In genomic region chr20:64166712-64167615, GRCh38 we compare ENCODE assay signal across 20 cellular contexts. TPM values are rescaled to one million over a fixed set of nuclear protein-coding genes. Genes with fewer than 3 reads are reported as not detected.
DNase-seq lines count a peak whose midpoint lies in the region; ATAC-seq, FAIRE-seq and TF ChIP-seq lines count a peak whose summit lies in the region.
"Had no signal": no experiment of that assay in that cellular context is flagged by ENCODE, and none has a peak within 500 bp of the region (broad histone marks: within the 10 kb centered on the region; RNA-seq: fewer than 3 reads in every experiment).

No MANE protein-coding gene starts in this region.

- H2BK20ac ChIP-seq in IMR-90 (ENCODE audit: low read depth, low read length), result no peak overlapping the region

- H3K27ac Mint-ChIP-seq in chondrocyte (ENCODE audit: unreplicated experiment), result no peak overlapping the region
- H3K27ac Mint-ChIP-seq: activated B cell treated with CpG ODN at 0.5 μM for 24 hours; activated CD4-positive, alpha-beta memory T cell treated with anti-CD3 and anti-CD28 coated beads for 36 hours; CD8-positive, alpha-beta T cell; type B pancreatic cell had no signal

- no peak overlapping the region for H3K14ac ChIP-seq in IMR-90 (replicated peaks; ENCODE audit: low read depth, low read length)

- BruUV-seq in IMR-90 (replicated peaks; lab: Mats Ljungman, UMichigan) (no TSS peak), HepG2 (replicated peaks; lab: Mats Ljungman, UMichigan) (no TSS peak)

- WGBS in IMR-90 (ENCODE audit: extremely low coverage in 2 of 2, insufficient read length in 1 of 2), 2 experiments, result 42% methylated on average over 9 of the region's 18 CpGs; no CpG with 5 or more reads in 1 of the 2 experiments
- WGBS in HepG2 (ENCODE audit: low lambda C conversion rate), result 13% methylated on average over 18 of the region's 18 CpGs

- intact Hi-C loops in IMR-90 (cut with micrococcal nuclease) (no loop called here), HepG2 (cut with micrococcal nuclease; ENCODE audit: unreplicated experiment) (no loop called here)

- no peak for TF ChIP-seq EP300 in HepG2 (IDR thresholded peaks at IDR 0.05; ENCODE audit: low read depth in 2 of 2, low read length in 2 of 2)
- no peak for TF ChIP-seq EP300 in HepG2 (CRISPR knock-in tag; IDR thresholded peaks at IDR 0.05; ENCODE audit: borderline replicate concordance)

- H2AK9ac ChIP-seq in IMR-90 (replicated peaks; ENCODE audit: low read depth, low read length, poor library complexity), result no peak overlapping the region

- H3K4me2 ChIP-seq in IMR-90 (ENCODE audit: low read depth, low read length), result no peak overlapping the region
- no peak overlapping the region for H3K4me2 ChIP-seq in HepG2 (ENCODE audit: low read depth, low read length)

- no peak overlapping the region for H3K56ac ChIP-seq in IMR-90 (ENCODE audit: extremely low read depth, insufficient read depth, low read length)

- no peaks in the 10 kb centered on the region for H3K4me1 Mint-ChIP-seq in chondrocyte (ENCODE audit: low read depth)

- H3K27me3 ChIP-seq in IMR-90 (ENCODE audit: control insufficient read depth, insufficient read depth, low read length) (peaks cover 67% of the 10 kb centered on the region), bronchial epithelial cell (ENCODE audit: control insufficient read depth, insufficient read depth, low read length) (peaks cover 10% of the 10 kb centered on the region), HepG2 (ENCODE audit: control insufficient read depth in 1 of 2, insufficient read depth in 2 of 2, low read length in 2 of 2) (peaks cover 11 to 80% of the 10 kb centered on the region in 2 experiments)

- H3K9ac ChIP-seq in IMR-90 (ENCODE audit: low read depth, low read length) (no peak overlapping the region), HepG2 (ENCODE audit: insufficient read depth, low read depth, low read length) (no peak overlapping the region)

- H3K36me3 ChIP-seq in IMR-90 (ENCODE audit: control insufficient read depth, insufficient read depth, low read length), result no peaks in the 10 kb centered on the region
- H3K36me3 ChIP-seq in bronchial epithelial cell (ENCODE audit: control insufficient read depth, insufficient read depth, low read length), result no peaks in the 10 kb centered on the region
- no peaks in the 10 kb centered on the region for H3K36me3 ChIP-seq in HepG2 (replicated peaks in 1 of 2; ENCODE audit: control insufficient read depth in 1 of 2, insufficient read depth in 2 of 2, low read length in 2 of 2)
- H3K36me3 ChIP-seq: left ventricle myocardium inferior, SJCRH30 had no signal

- no peak for TF ChIP-seq CTCF in IMR-90 (conservative IDR thresholded peaks at IDR 0.05; ENCODE audit: low read depth, low read length)
- TF ChIP-seq CTCF in bronchial epithelial cell (IDR thresholded peaks at IDR 0.05; ENCODE audit: insufficient read depth, low read length, severe bottlenecking), result no peak
- TF ChIP-seq CTCF in HepG2 (CRISPR knock-in tag; IDR thresholded peaks at IDR 0.05), result no peak
- TF ChIP-seq CTCF in chondrocyte (IDR thresholded peaks at IDR 0.05), result no peak

- TF ChIP-seq POLR2A in IMR-90 (IDR thresholded peaks at IDR 0.05; ENCODE audit: low read depth, low read length) (no peak), HepG2 (IDR thresholded peaks at IDR 0.05; ENCODE audit: insufficient read depth in 1 of 2, low read depth in 2 of 2, low read length in 2 of 2) (no peak)

- H3K9me3 ChIP-seq in IMR-90 (ENCODE audit: control insufficient read depth, insufficient read depth, low read length) (no peaks in the 10 kb centered on the region; the same call in 1 of the 2 replicates), HepG2 (ENCODE audit: low read length) (no peaks in the 10 kb centered on the region)
- H3K9me3 ChIP-seq: left ventricle myocardium inferior, mucosa of descending colon, SJCRH30 had no signal

- no peaks in the 10 kb centered on the region for H3K36me3 Mint-ChIP-seq in chondrocyte (ENCODE audit: low read depth)
- H3K36me3 Mint-ChIP-seq: activated CD4-positive, alpha-beta memory T cell treated with anti-CD3 and anti-CD28 coated beads for 36 hours; CD8-positive, alpha-beta T cell; type B pancreatic cell had no signal

- no peak overlapping the region for H4K91ac ChIP-seq in IMR-90 (ENCODE audit: insufficient read depth, low read depth, low read length)

- H2AK5ac ChIP-seq in IMR-90 (ENCODE audit: low read depth, low read length), result no peak overlapping the region

- no peak overlapping the region for H2AFZ ChIP-seq in IMR-90 (replicated peaks; ENCODE audit: low read length, poor library complexity)
- no peak overlapping the region for H2AFZ ChIP-seq in HepG2 (ENCODE audit: low read length)

- CTCF ChIA-PET in IMR-90 (lab: Yijun Ruan, JAX), result no interaction called here
- CTCF ChIA-PET in HepG2 (lab: Yijun Ruan, JAX; ENCODE audit: low intra/inter-chr PET ratio, low total read pairs), result no interaction called here

- H4K5ac ChIP-seq in IMR-90 (ENCODE audit: low read depth, low read length), result no peak overlapping the region

- in situ Hi-C loops in IMR-90 (cut with MboI; ENCODE audit: low sequenced_read_pairs) (no loop called here), HepG2 (cut with HindIII; ENCODE audit: extremely low pct_ligation_motif_present, low pct_unique_long_range_greater_than_20kb) (no loop called here)

- H3K79me2 ChIP-seq in HepG2 (ENCODE audit: insufficient read depth, low read length), result no peaks in the 10 kb centered on the region

- no peak overlapping the region for H2BK120ac ChIP-seq in IMR-90 (ENCODE audit: low read depth, low read length)

- peak; percentile 26 for DNase-seq in EH (ENCODE audit: low read depth)
- DNase-seq in IMR-90, result no peak
- DNase-seq in bronchial epithelial cell (ENCODE audit: low read depth), result no peak
- DNase-seq in HepG2 (ENCODE audit: low spot score), result no peak
- DNase-seq in chondrocyte (ENCODE audit: low spot score), result no peak
- DNase-seq in activated T-cell treated with anti-CD3 and anti-CD28 coated beads for 4 hours, result no peak
- DNase-seq in NCI-H446 treated with DMSO at 0.1 percent for 48 hours (lab: John Stamatoyannopoulos, UW), result no peak
- DNase-seq: activated B cell treated with CpG ODN at 0.5 μM for 24 hours; activated CD4-positive, alpha-beta memory T cell treated with anti-CD3 and anti-CD28 coated beads for 36 hours; CD8-positive, alpha-beta T cell; left ventricle myocardium inferior; mucosa of descending colon; SJCRH30; T-helper 2 cell had no signal

- no peak overlapping the region for H3K27ac ChIP-seq in IMR-90 (ENCODE audit: insufficient read depth, low read length)
- no peak overlapping the region for H3K27ac ChIP-seq in HepG2 (ENCODE audit: extremely low read length, insufficient read depth, low read length)
- H3K27ac ChIP-seq: left ventricle myocardium inferior, SJCRH30 had no signal

- H3K4me3 Mint-ChIP-seq in chondrocyte (ENCODE audit: unreplicated experiment), result no peak overlapping the region
- H3K4me3 Mint-ChIP-seq: activated B cell treated with CpG ODN at 0.5 μM for 24 hours; activated CD4-positive, alpha-beta memory T cell treated with anti-CD3 and anti-CD28 coated beads for 36 hours; CD8-positive, alpha-beta T cell; type B pancreatic cell had no signal

- FAIRE-seq in bronchial epithelial cell (lab: Jason Lieb, UNC), result peak; percentile 40
- no peak for FAIRE-seq in HepG2 (lab: Jason Lieb, UNC)
- FAIRE-seq: colon, GM12891, H54 had no signal

- no peaks in the 10 kb centered on the region for H3K9me3 Mint-ChIP-seq in chondrocyte (ENCODE audit: low read depth)
- H3K9me3 Mint-ChIP-seq: activated B cell treated with CpG ODN at 0.5 μM for 24 hours; activated CD4-positive, alpha-beta memory T cell treated with anti-CD3 and anti-CD28 coated beads for 36 hours; CD8-positive, alpha-beta T cell; type B pancreatic cell had no signal

- H3K79me1 ChIP-seq in IMR-90 (ENCODE audit: low read depth in 1 of 2, low read length in 2 of 2), result no peaks in the 10 kb centered on the region

- H4K20me1 ChIP-seq in IMR-90 (ENCODE audit: insufficient read depth, low read length) (no peaks in the 10 kb centered on the region), HepG2 (ENCODE audit: insufficient read depth, low read length) (peaks cover 7% of the 10 kb centered on the region; the same call in 1 of the 2 replicates)

- POLR2A ChIA-PET in IMR-90 (lab: Charles Lee; ENCODE audit: unreplicated experiment) (no interaction called here), HepG2 (lab: Yijun Ruan, JAX) (no interaction called here)

- TF ChIP-seq RAD21 in IMR-90 (IDR thresholded peaks at IDR 0.05; ENCODE audit: low read length) (no peak), HepG2 (CRISPR knock-in tag; IDR thresholded peaks at IDR 0.05) (no peak)

- H3K27me3 Mint-ChIP-seq in chondrocyte (ENCODE audit: low read depth), result peaks cover 65% of the 10 kb centered on the region

- H4K8ac ChIP-seq in IMR-90 (ENCODE audit: low read depth in 2 of 2, low read length in 2 of 2), result no peak overlapping the region

- H3K4me1 ChIP-seq in IMR-90 (ENCODE audit: control insufficient read depth, insufficient read depth, low read length) (no peaks in the 10 kb centered on the region), HepG2 (ENCODE audit: insufficient read depth, low read length) (peaks cover 7% of the 10 kb centered on the region)
- H3K4me1 ChIP-seq: left ventricle myocardium inferior had no signal

- no peak overlapping the region for H3K18ac ChIP-seq in IMR-90 (ENCODE audit: low read depth, low read length)

- peak; percentile 45; the same call in 1 of the 2 replicates for ATAC-seq in IMR-90 (ENCODE audit: low read depth)
- ATAC-seq in HepG2, result peak; percentile 20; the same call in 2 of the 3 replicates
- ATAC-seq in HG03342 (IDR thresholded peaks at IDR 0.05; ENCODE audit: unreplicated experiment), result no peak
- ATAC-seq: CD8-positive, alpha-beta T cell; mucosa of descending colon had no signal

- dilution Hi-C loops in IMR-90 (cut with HindIII; ENCODE audit: low sequenced_read_pairs, unreplicated experiment), result no loop called here

- no peak overlapping the region for H2BK5ac ChIP-seq in IMR-90 (ENCODE audit: low read depth, low read length, poor library complexity, severe bottlenecking)

- H2BK15ac ChIP-seq in IMR-90 (ENCODE audit: low read depth, low read length), result no peak overlapping the region

- no peak overlapping the region for H3K4me3 ChIP-seq in IMR-90 (ENCODE audit: insufficient read depth, low read depth, low read length)
- H3K4me3 ChIP-seq in bronchial epithelial cell (ENCODE audit: low read depth, low read length), result no peak overlapping the region
- H3K4me3 ChIP-seq in HepG2 (replicated peaks in 1 of 3; ENCODE audit: insufficient read depth in 1 of 3, low read depth in 2 of 3, low read length in 3 of 3), result no peak overlapping the region
- H3K4me3 ChIP-seq: left ventricle myocardium inferior, mucosa of descending colon, SJCRH30 had no signal

- H3K23ac ChIP-seq in IMR-90 (ENCODE audit: low read depth, low read length), result no peak overlapping the region

- no peaks in the 10 kb centered on the region for H3K9me1 ChIP-seq in IMR-90 (ENCODE audit: insufficient read depth, low read length)

- no peak overlapping the region for H3K4ac ChIP-seq in IMR-90 (ENCODE audit: low read depth, low read length)

RNA-seq across cellular contexts. Expression of gene MYT1, which starts 2.7 kb away (rescaled TPM):
- total RNA-seq in IMR-90 (2012; rRNA removed) (not detected in 2 replicates), bronchial epithelial cell (not detected in 2 replicates), HepG2 (2016; rRNA removed; fragmentation: Illumina TruSeq; extraction: Trizol) (0.42 and 0.58 TPM in 2 replicates), chondrocyte (not detected in 3 replicates)
- polyA plus RNA-seq in IMR-90 (2012; rRNA removed) (not detected in 2 replicates), HepG2 (2011; rRNA removed) (2.5 and 3.2 TPM in 2 replicates)
- polyA plus RNA-seq in IMR-90 (2012; cell fraction: cytosol; rRNA removed), result not detected in 2 replicates
- polyA plus RNA-seq in IMR-90 (2012; cell fraction: nucleus; rRNA removed; ENCODE audit: low replicate concordance), result not detected in 2 replicates
- 0.10 TPM in 1 of 2 replicates, not detected in the other for total RNA-seq in HepG2 (2016; cell fraction: cytosol; rRNA removed; fragmentation: Illumina TruSeq; extraction: Trizol; ENCODE audit: low read depth)
- total RNA-seq in HepG2 (2016; cell fraction: insoluble cytoplasmic fraction; rRNA removed; fragmentation: Illumina TruSeq; extraction: Trizol), result 0.12 and 0.30 TPM in 2 replicates
- total RNA-seq in HepG2 (2016; cell fraction: membrane; rRNA removed; fragmentation: Illumina TruSeq; extraction: Trizol), result 0.07 and 0.34 TPM in 2 replicates
- 0.88 and 1.2 TPM in 2 replicates for total RNA-seq in HepG2 (2016; cell fraction: nucleus; rRNA removed; fragmentation: Illumina TruSeq; extraction: Trizol)
- 1.5 TPM in 2 replicates for polyA plus RNA-seq in HepG2 (2011; cell fraction: cytosol; rRNA removed)
- 3.2 and 3.4 TPM in 2 replicates for polyA plus RNA-seq in HepG2 (2011; cell fraction: nucleus; rRNA removed)
- polyA plus RNA-seq in HepG2 (2012), result 1.0 and 1.6 TPM in 2 replicates
- polyA plus RNA-seq in HepG2 (2016; cell fraction: cytosol; fragmentation: Illumina TruSeq; extraction: Trizol; ENCODE audit: low read depth), result 0.15 TPM in 1 of 2 replicates, not detected in the other
- 0.27 and 0.67 TPM in 2 replicates for polyA plus RNA-seq in HepG2 (2016; cell fraction: insoluble cytoplasmic fraction; fragmentation: Illumina TruSeq; extraction: Trizol; ENCODE audit: low read depth)
- 0.15 and 0.27 TPM in 2 replicates for polyA plus RNA-seq in HepG2 (2016; cell fraction: membrane; fragmentation: Illumina TruSeq; extraction: Trizol; ENCODE audit: low read depth)
- 1.2 and 2.9 TPM in 2 replicates for polyA plus RNA-seq in HepG2 (2016; cell fraction: nucleus; fragmentation: Illumina TruSeq; extraction: Trizol; ENCODE audit: insufficient read depth, low read depth)
- polyA minus RNA-seq in HepG2 (2011; rRNA and poly(A)+ RNA removed; ENCODE audit: low replicate concordance), result 1.4 TPM in 1 of 2 replicates, not detected in the other
- polyA minus RNA-seq in HepG2 (2011; cell fraction: cytosol; rRNA and poly(A)+ RNA removed), result 0.20 and 0.70 TPM in 2 replicates
- 1.8 and 3.6 TPM in 2 replicates for polyA minus RNA-seq in HepG2 (2011; cell fraction: nucleus; rRNA and poly(A)+ RNA removed)
- total RNA-seq: activated CD4-positive, alpha-beta memory T cell treated with anti-CD3 and anti-CD28 coated beads for 36 hours; CD8-positive, alpha-beta T cell; SJCRH30 had no signal

RNA-seq across cellular contexts. Expression of gene NPBWR2, which starts 59.6 kb away (rescaled TPM):
- not detected in 2 replicates for total RNA-seq in IMR-90 (2012; rRNA removed)
- polyA plus RNA-seq in IMR-90 (2012; rRNA removed), result not detected in 2 replicates
- not detected in 2 replicates for polyA plus RNA-seq in IMR-90 (2012; cell fraction: cytosol; rRNA removed)
- not detected in 2 replicates for polyA plus RNA-seq in IMR-90 (2012; cell fraction: nucleus; rRNA removed; ENCODE audit: low replicate concordance)
- total RNA-seq in bronchial epithelial cell, result not detected in 2 replicates
- total RNA-seq in HepG2 (2016; rRNA removed; fragmentation: Illumina TruSeq; extraction: Trizol), result not detected in 2 replicates
- total RNA-seq in HepG2 (2016; cell fraction: cytosol; rRNA removed; fragmentation: Illumina TruSeq; extraction: Trizol; ENCODE audit: low read depth), result not detected in 2 replicates
- total RNA-seq in HepG2 (2016; cell fraction: insoluble cytoplasmic fraction; rRNA removed; fragmentation: Illumina TruSeq; extraction: Trizol), result not detected in 2 replicates
- not detected in 2 replicates for total RNA-seq in HepG2 (2016; cell fraction: membrane; rRNA removed; fragmentation: Illumina TruSeq; extraction: Trizol)
- total RNA-seq in HepG2 (2016; cell fraction: nucleus; rRNA removed; fragmentation: Illumina TruSeq; extraction: Trizol), result not detected in 2 replicates
- not detected in 2 replicates for polyA plus RNA-seq in HepG2 (2011; rRNA removed)
- not detected in 2 replicates for polyA plus RNA-seq in HepG2 (2011; cell fraction: cytosol; rRNA removed)
- polyA plus RNA-seq in HepG2 (2011; cell fraction: nucleus; rRNA removed), result not detected in 2 replicates
- polyA plus RNA-seq in HepG2 (2012), result not detected in 2 replicates
- polyA plus RNA-seq in HepG2 (2016; cell fraction: cytosol; fragmentation: Illumina TruSeq; extraction: Trizol; ENCODE audit: low read depth), result not detected in 2 replicates
- polyA plus RNA-seq in HepG2 (2016; cell fraction: insoluble cytoplasmic fraction; fragmentation: Illumina TruSeq; extraction: Trizol; ENCODE audit: low read depth), result not detected in 2 replicates
- polyA plus RNA-seq in HepG2 (2016; cell fraction: membrane; fragmentation: Illumina TruSeq; extraction: Trizol; ENCODE audit: low read depth), result not detected in 2 replicates
- not detected in 2 replicates for polyA plus RNA-seq in HepG2 (2016; cell fraction: nucleus; fragmentation: Illumina TruSeq; extraction: Trizol; ENCODE audit: insufficient read depth, low read depth)
- not detected in 2 replicates for polyA minus RNA-seq in HepG2 (2011; rRNA and poly(A)+ RNA removed; ENCODE audit: low replicate concordance)
- not detected in 2 replicates for polyA minus RNA-seq in HepG2 (2011; cell fraction: cytosol; rRNA and poly(A)+ RNA removed)
- polyA minus RNA-seq in HepG2 (2011; cell fraction: nucleus; rRNA and poly(A)+ RNA removed), result not detected in 2 replicates
- not detected in 3 replicates for total RNA-seq in chondrocyte
- total RNA-seq: activated B cell treated with CpG ODN at 0.5 μM for 24 hours; activated CD4-positive, alpha-beta memory T cell treated with anti-CD3 and anti-CD28 coated beads for 36 hours; CD8-positive, alpha-beta T cell; left ventricle myocardium inferior; mucosa of descending colon; renal cortical epithelial cell; SJCRH30 had no signal
